ENCODE assay signal across 8 cellular contexts in the genomic region with DNA sequence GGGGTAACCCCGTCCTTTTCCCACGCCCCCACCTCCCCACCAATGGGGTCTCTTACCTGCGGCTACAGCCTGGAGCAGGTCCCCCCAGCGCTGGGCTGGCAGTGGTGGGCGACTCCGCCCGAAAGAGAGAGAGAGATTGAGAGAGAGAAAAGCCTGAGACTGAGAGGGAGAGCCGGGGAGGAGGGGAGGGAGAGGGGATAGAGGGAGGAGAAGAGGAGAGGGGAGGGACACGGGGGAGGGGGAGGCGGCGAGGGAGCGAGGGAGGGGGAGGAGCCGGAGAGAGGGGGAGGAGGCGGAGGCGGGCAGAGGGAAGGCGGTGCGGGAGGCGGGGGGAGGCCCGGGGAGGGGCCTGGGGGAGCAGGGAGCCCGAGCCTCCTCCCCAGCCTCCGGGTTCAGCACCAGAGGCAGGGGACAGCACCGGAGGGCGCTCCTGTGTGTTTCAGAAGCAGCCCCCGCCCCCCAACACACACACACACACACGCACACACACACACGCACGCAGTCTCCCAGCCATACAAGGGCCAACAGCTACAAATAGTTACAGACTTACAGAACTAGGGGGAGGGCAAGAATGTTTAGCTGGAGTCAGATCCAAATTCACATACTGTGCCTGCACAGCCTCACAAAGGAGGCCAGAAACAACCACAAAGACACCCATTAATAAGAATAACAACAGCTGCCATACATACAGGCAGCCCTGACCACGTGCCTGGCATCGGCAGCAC. TPM values are rescaled to one million over a fixed set of nuclear protein-coding genes. Genes with fewer than 3 reads are reported as not detected.
DNase-seq lines count a peak whose midpoint lies in the region; ATAC-seq and TF ChIP-seq lines count a peak whose summit lies in the region.

A gene with protein sequence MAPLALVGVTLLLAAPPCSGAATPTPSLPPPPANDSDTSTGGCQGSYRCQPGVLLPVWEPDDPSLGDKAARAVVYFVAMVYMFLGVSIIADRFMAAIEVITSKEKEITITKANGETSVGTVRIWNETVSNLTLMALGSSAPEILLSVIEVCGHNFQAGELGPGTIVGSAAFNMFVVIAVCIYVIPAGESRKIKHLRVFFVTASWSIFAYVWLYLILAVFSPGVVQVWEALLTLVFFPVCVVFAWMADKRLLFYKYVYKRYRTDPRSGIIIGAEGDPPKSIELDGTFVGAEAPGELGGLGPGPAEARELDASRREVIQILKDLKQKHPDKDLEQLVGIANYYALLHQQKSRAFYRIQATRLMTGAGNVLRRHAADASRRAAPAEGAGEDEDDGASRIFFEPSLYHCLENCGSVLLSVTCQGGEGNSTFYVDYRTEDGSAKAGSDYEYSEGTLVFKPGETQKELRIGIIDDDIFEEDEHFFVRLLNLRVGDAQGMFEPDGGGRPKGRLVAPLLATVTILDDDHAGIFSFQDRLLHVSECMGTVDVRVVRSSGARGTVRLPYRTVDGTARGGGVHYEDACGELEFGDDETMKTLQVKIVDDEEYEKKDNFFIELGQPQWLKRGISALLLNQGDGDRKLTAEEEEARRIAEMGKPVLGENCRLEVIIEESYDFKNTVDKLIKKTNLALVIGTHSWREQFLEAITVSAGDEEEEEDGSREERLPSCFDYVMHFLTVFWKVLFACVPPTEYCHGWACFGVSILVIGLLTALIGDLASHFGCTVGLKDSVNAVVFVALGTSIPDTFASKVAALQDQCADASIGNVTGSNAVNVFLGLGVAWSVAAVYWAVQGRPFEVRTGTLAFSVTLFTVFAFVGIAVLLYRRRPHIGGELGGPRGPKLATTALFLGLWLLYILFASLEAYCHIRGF (minus strand): TSS at position 161 of the 725 bp plus-strand sequence. CDS start 5,490 bp downstream, outside the sequence.

- H3K36me3 Mint-ChIP-seq in activated CD8-positive, alpha-beta memory T cell treated with anti-CD3 and anti-CD28 coated beads, Interleukin-2, amount 10 ng/mL, durations not matched to agents 7 days and 5 days, result no peaks in the 10 kb centered on the region

- ATAC-seq in activated CD8-positive, alpha-beta memory T cell treated with anti-CD3 and anti-CD28 coated beads, Interleukin-2, amount 10 ng/mL, durations not matched to agents 7 days and 5 days, result peak; percentile 68
- ATAC-seq in mucosa of descending colon (peak; percentile 77), HG03159 (IDR thresholded peaks at IDR 0.05; ENCODE audit: unreplicated experiment) (no peak)

- H3K9me3 ChIP-seq in endocrine pancreas (ENCODE audit: control insufficient read depth, low read length) (no peaks in the 10 kb centered on the region), mucosa of descending colon (no peaks in the 10 kb centered on the region)

- H3K9me3 Mint-ChIP-seq in activated CD8-positive, alpha-beta memory T cell treated with anti-CD3 and anti-CD28 coated beads, Interleukin-2, amount 10 ng/mL, durations not matched to agents 7 days and 5 days (ENCODE audit: low read depth), result no peaks in the 10 kb centered on the region

- no peak for TF ChIP-seq CTCF in mucosa of descending colon (IDR thresholded peaks at IDR 0.05)

- CTCF ChIA-PET in activated CD8-positive, alpha-beta memory T cell treated with anti-CD3 and anti-CD28 coated beads, Interleukin-2, amount 10 ng/mL, durations not matched to agents 7 days and 5 days (lab: Charles Lee), result interaction anchor here (0.6 to 1.6 kb wide), 2 partner anchors 11 to 12 kb away, joined by 3 read pairs; a partner anchor contains a TSS

- H3K9ac ChIP-seq in endocrine pancreas (ENCODE audit: control insufficient read depth, insufficient read depth, low read length), result peak within 1 kb of the TSS; percentile 54

- H3K27me3 ChIP-seq in endocrine pancreas (ENCODE audit: control insufficient read depth, insufficient read depth, low read length), result no peaks in the 10 kb centered on the region

- H3K27ac Mint-ChIP-seq in activated CD8-positive, alpha-beta memory T cell treated with anti-CD3 and anti-CD28 coated beads, Interleukin-2, amount 10 ng/mL, durations not matched to agents 7 days and 5 days, result no peak within 1 kb of the TSS

- no peaks in the 10 kb centered on the region for H3K4me1 ChIP-seq in endocrine pancreas (ENCODE audit: control insufficient read depth, insufficient read depth, low read length)
- H3K4me1 ChIP-seq in mucosa of descending colon (ENCODE audit: low read depth), result no peaks in the 10 kb centered on the region

- intact Hi-C loops in mucosa of descending colon (cut with DNase I, micrococcal nuclease), result no loop called here

- peaks cover 6% of the 10 kb centered on the region for H3K4me1 Mint-ChIP-seq in activated CD8-positive, alpha-beta memory T cell treated with anti-CD3 and anti-CD28 coated beads, Interleukin-2, amount 10 ng/mL, durations not matched to agents 7 days and 5 days

- H3K4me3 ChIP-seq in endocrine pancreas (ENCODE audit: control insufficient read depth, insufficient read depth, low read length), result peak within 1 kb of the TSS; percentile 66
- no peak within 1 kb of the TSS for H3K4me3 ChIP-seq in mucosa of descending colon

- peaks cover 41% of the 10 kb centered on the region for H3K27me3 Mint-ChIP-seq in activated CD8-positive, alpha-beta memory T cell treated with anti-CD3 and anti-CD28 coated beads, Interleukin-2, amount 10 ng/mL, durations not matched to agents 7 days and 5 days

- H3K36me3 ChIP-seq in endocrine pancreas (ENCODE audit: control insufficient read depth, insufficient read depth, low read length) (no peaks in the 10 kb centered on the region), mucosa of descending colon (ENCODE audit: low read depth) (no peaks in the 10 kb centered on the region)

- DNase-seq in NCI-H345 (lab: John Stamatoyannopoulos, UW), result peak; percentile 63
- DNase-seq in NCI-H345 treated with DMSO at 0.1 percent for 48 hours (lab: John Stamatoyannopoulos, UW; ENCODE audit: unreplicated experiment), result no peak
- peak; percentile 63 for DNase-seq in NCI-H510A (lab: John Stamatoyannopoulos, UW)
- DNase-seq in activated CD8-positive, alpha-beta memory T cell treated with anti-CD3 and anti-CD28 coated beads, Interleukin-2, amount 10 ng/mL, durations not matched to agents 7 days and 5 days, result peak; percentile 71
- DNase-seq in mucosa of descending colon, result peak in 2 of 3 donors; percentile 42 to 65
- peak; percentile 53 to 75 (median 70) for DNase-seq in stimulated activated naive CD4-positive, alpha-beta T cell (lab: John Stamatoyannopoulos, UW)

- no peak within 1 kb of the TSS for H3K4me3 Mint-ChIP-seq in activated CD8-positive, alpha-beta memory T cell treated with anti-CD3 and anti-CD28 coated beads, Interleukin-2, amount 10 ng/mL, durations not matched to agents 7 days and 5 days

RNA-seq across cellular contexts. Expression of the gene that starts here (rescaled TPM):
- under 1 TPM; 0.14 to 0.32 TPM for total RNA-seq in activated CD8-positive, alpha-beta memory T cell treated with anti-CD3 and anti-CD28 coated beads, Interleukin-2, amount 10 ng/mL, durations not matched to agents 7 days and 5 days
- 10 to 100 TPM in 1 of 3 donors, 1 to 10 TPM in 1, under 1 TPM in 1; 0.75 to 17.5 (median 2.1) TPM for total RNA-seq in mucosa of descending colon

Comparison
In these comparisons a context has a peak if more than half of its experiments do, and no peak if none do; other contexts are left out.
1. Peak in DNase-seq and ATAC-seq in activated CD8-positive, alpha-beta memory T cell treated with anti-CD3 and anti-CD28 coated beads, Interleukin-2, amount 10 ng/mL, durations not matched to agents 7 days and 5 days; RNA of the gene not detected or under 1 TPM.